12 cellular contexts compared by ENCODE assay signal in the genomic region with DNA sequence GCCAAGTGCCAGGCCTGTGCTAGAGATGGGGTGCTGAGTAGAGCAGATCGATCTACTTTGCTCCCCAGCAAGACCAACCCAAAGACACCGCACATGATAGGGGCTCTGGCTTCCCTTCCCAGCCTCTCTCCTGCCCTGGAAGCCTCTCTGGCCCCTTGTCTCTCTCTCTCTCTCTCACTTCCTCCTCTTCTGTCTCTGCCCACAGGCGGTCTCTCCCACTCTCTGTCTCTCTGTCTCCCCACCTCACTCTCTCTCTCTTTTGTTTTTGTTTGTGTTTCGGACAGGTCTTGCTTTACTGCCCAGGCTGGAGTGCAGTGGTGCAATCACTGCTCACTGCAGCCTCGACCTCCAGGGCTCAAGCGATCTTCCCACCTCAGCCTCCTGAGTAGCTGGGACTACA. TPM values are rescaled to one million over a fixed set of nuclear protein-coding genes. Genes with fewer than 3 reads are reported as not detected.
DNase-seq lines count a peak whose midpoint lies in the region; ATAC-seq lines count a peak whose summit lies in the region.
"Had no signal": no experiment of that assay in that cellular context is flagged by ENCODE, and none has a peak within 500 bp of the region (broad histone marks: within the 10 kb centered on the region; RNA-seq: fewer than 3 reads in every experiment).

No MANE protein-coding gene starts in this region.

- no peak overlapping the region for H3K27ac Mint-ChIP-seq in activated naive CD4-positive, alpha-beta T cell treated with anti-CD3 and anti-CD28 coated beads, Interleukin-2, amount 50 U/mL, for 24 hours
- H3K27ac Mint-ChIP-seq in activated naive CD4-positive, alpha-beta T cell treated with anti-CD3 and anti-CD28 coated beads, Interleukin-2, amount 50 U/mL, for 72 hours, result no peak overlapping the region
- no peak overlapping the region for H3K27ac Mint-ChIP-seq in T-helper 17 cell
- peak overlapping the region in 1 of 2 donors; percentile 4 for H3K27ac Mint-ChIP-seq in stimulated activated naive CD8-positive, alpha-beta T cell treated with anti-CD3 and anti-CD28 coated beads, Interleukin-15, amount 100 ng/mL, for 72 hours

- DNase-seq in activated naive CD4-positive, alpha-beta T cell treated with anti-CD3 and anti-CD28 coated beads, Interleukin-2, amount 50 U/mL, for 72 hours (ENCODE audit: low spot score in 2 of 2), result no peak
- DNase-seq in T-helper 17 cell, result no peak
- no peak for DNase-seq in stimulated activated naive CD8-positive, alpha-beta T cell treated with anti-CD3 and anti-CD28 coated beads, Interleukin-15, amount 100 ng/mL, for 72 hours
- no peak for DNase-seq in KG1 (lab: John Stamatoyannopoulos, UW)
- no peak for DNase-seq in mesenteric fat pad (ENCODE audit: low spot score)
- DNase-seq: AML-193, caudate nucleus, OCI-M1 had no signal

- H3K4me1 Mint-ChIP-seq in activated naive CD4-positive, alpha-beta T cell treated with anti-CD3 and anti-CD28 coated beads, Interleukin-2, amount 50 U/mL, for 24 hours, result peaks cover 14% of the 10 kb centered on the region
- peaks cover 15% of the 10 kb centered on the region for H3K4me1 Mint-ChIP-seq in T-helper 17 cell
- H3K4me1 Mint-ChIP-seq in stimulated activated naive CD8-positive, alpha-beta T cell treated with anti-CD3 and anti-CD28 coated beads, Interleukin-15, amount 100 ng/mL, for 72 hours, result peaks cover 20% of the 10 kb centered on the region

- H3K4me3 Mint-ChIP-seq in activated naive CD4-positive, alpha-beta T cell treated with anti-CD3 and anti-CD28 coated beads, Interleukin-2, amount 50 U/mL, for 24 hours, result peak overlapping the region; percentile 79
- peak overlapping the region; percentile 74 for H3K4me3 Mint-ChIP-seq in T-helper 17 cell
- peak overlapping the region; percentile 46 to 75 for H3K4me3 Mint-ChIP-seq in stimulated activated naive CD8-positive, alpha-beta T cell treated with anti-CD3 and anti-CD28 coated beads, Interleukin-15, amount 100 ng/mL, for 72 hours

- H3K9me3 Mint-ChIP-seq in activated naive CD4-positive, alpha-beta T cell treated with anti-CD3 and anti-CD28 coated beads, Interleukin-2, amount 50 U/mL, for 24 hours, result no peaks in the 10 kb centered on the region
- H3K9me3 Mint-ChIP-seq in activated naive CD4-positive, alpha-beta T cell treated with anti-CD3 and anti-CD28 coated beads, Interleukin-2, amount 50 U/mL, for 72 hours, result no peaks in the 10 kb centered on the region
- H3K9me3 Mint-ChIP-seq in stimulated activated naive CD8-positive, alpha-beta T cell treated with anti-CD3 and anti-CD28 coated beads, Interleukin-15, amount 100 ng/mL, for 72 hours, result no peaks in the 10 kb centered on the region

- H3K9me3 ChIP-seq in T-helper 17 cell (ENCODE audit: control insufficient read depth, low read length, poor library complexity, severe bottlenecking), result no peaks in the 10 kb centered on the region
- H3K9me3 ChIP-seq in iPS-18c (ENCODE audit: control insufficient read depth, insufficient read depth, low read length), result peaks cover 6% of the 10 kb centered on the region

- peaks cover 1% of the 10 kb centered on the region for H3K36me3 Mint-ChIP-seq in activated naive CD4-positive, alpha-beta T cell treated with anti-CD3 and anti-CD28 coated beads, Interleukin-2, amount 50 U/mL, for 24 hours
- peaks cover 0 to 5% of the 10 kb centered on the region in 2 donors for H3K36me3 Mint-ChIP-seq in activated naive CD4-positive, alpha-beta T cell treated with anti-CD3 and anti-CD28 coated beads, Interleukin-2, amount 50 U/mL, for 72 hours
- peaks cover 10% of the 10 kb centered on the region for H3K36me3 Mint-ChIP-seq in T-helper 17 cell (ENCODE audit: low read depth)

- H3K27me3 Mint-ChIP-seq in activated naive CD4-positive, alpha-beta T cell treated with anti-CD3 and anti-CD28 coated beads, Interleukin-2, amount 50 U/mL, for 24 hours, result peaks cover 24% of the 10 kb centered on the region
- H3K27me3 Mint-ChIP-seq in T-helper 17 cell, result peaks cover 47% of the 10 kb centered on the region
- H3K27me3 Mint-ChIP-seq in stimulated activated naive CD8-positive, alpha-beta T cell treated with anti-CD3 and anti-CD28 coated beads, Interleukin-15, amount 100 ng/mL, for 72 hours, result peaks cover 55% of the 10 kb centered on the region

- H3K4me3 ChIP-seq in iPS-18c (ENCODE audit: insufficient read depth, low read depth, low read length), result peak overlapping the region; percentile 91

- ATAC-seq in activated naive CD4-positive, alpha-beta T cell treated with anti-CD3 and anti-CD28 coated beads, Interleukin-2, amount 50 U/mL, for 72 hours, result no peak
- ATAC-seq in T-helper 17 cell (no peak), GM19397 (IDR thresholded peaks at IDR 0.05; ENCODE audit: unreplicated experiment) (no peak)
- peak; percentile 13 for ATAC-seq in stimulated activated naive CD8-positive, alpha-beta T cell treated with anti-CD3 and anti-CD28 coated beads, Interleukin-15, amount 100 ng/mL, for 72 hours

RNA-seq across cellular contexts. Expression of a gene that starts 1.3 kb away (rescaled TPM):
- not detected for total RNA-seq in activated naive CD4-positive, alpha-beta T cell treated with anti-CD3 and anti-CD28 coated beads, Interleukin-2, amount 50 U/mL, for 72 hours
- total RNA-seq in T-helper 17 cell (not detected), mesenteric fat pad (not detected)
- total RNA-seq: smooth muscle cell had no signal

RNA-seq across cellular contexts. Expression of a gene that starts 16.4 kb away (rescaled TPM):
- 1 to 10 TPM; 3.0 to 4.6 TPM for total RNA-seq in activated naive CD4-positive, alpha-beta T cell treated with anti-CD3 and anti-CD28 coated beads, Interleukin-2, amount 50 U/mL, for 72 hours
- 1 to 10 TPM; 3.9 to 4.9 TPM for total RNA-seq in T-helper 17 cell
- total RNA-seq in mesenteric fat pad, result 2.1 TPM

RNA-seq across cellular contexts. Expression of a gene that starts 17.5 kb away (rescaled TPM):
- under 1 TPM; 0.46 to 0.97 TPM for total RNA-seq in activated naive CD4-positive, alpha-beta T cell treated with anti-CD3 and anti-CD28 coated beads, Interleukin-2, amount 50 U/mL, for 72 hours
- not detected for total RNA-seq in T-helper 17 cell
- total RNA-seq in mesenteric fat pad, result not detected

RNA-seq across cellular contexts. Expression of a gene that starts 23.7 kb away (rescaled TPM):
- total RNA-seq in activated naive CD4-positive, alpha-beta T cell treated with anti-CD3 and anti-CD28 coated beads, Interleukin-2, amount 50 U/mL, for 72 hours, result 10 to 100 TPM; 11.4 to 12.7 TPM
- 10 to 100 TPM; 14.4 to 15.1 TPM for total RNA-seq in T-helper 17 cell
- 12.7 TPM for total RNA-seq in mesenteric fat pad

RNA-seq across cellular contexts. Expression of a gene that starts 35.6 kb away (rescaled TPM):
- 10 to 100 TPM; 71.2 to 84.8 TPM for total RNA-seq in activated naive CD4-positive, alpha-beta T cell treated with anti-CD3 and anti-CD28 coated beads, Interleukin-2, amount 50 U/mL, for 72 hours
- total RNA-seq in T-helper 17 cell (10 to 100 TPM; 44.9 to 53.0 TPM), mesenteric fat pad (58.4 TPM)
